11 cellular contexts compared by ENCODE assay signal in the genomic region with DNA sequence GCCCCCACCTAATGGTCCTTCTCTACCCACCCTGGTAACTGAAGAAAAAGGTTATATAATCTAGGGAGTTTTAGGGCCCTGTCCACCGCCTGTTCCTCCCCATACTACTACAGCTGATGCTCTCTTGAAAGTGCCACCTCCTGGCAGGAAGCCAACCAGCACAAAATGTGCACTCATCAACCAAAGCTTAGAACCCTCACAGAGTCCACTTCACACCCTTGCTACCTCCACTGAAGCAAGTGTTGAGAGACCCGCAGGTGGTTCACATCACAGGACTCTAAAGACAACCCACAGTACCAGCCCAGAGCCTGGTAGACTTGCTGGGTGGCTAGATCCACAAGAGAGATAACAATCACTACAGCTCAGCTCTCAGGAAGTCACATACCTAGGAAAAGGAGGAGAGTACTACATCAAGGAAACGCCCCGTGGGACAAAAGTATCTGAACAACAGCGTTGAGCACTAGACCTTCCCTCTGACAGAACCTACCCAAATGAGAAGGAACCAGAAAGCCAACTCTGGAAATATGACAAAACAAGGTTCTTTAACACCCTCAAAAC. TPM values are rescaled to one million over a fixed set of nuclear protein-coding genes. Genes with fewer than 3 reads are reported as not detected.
DNase-seq lines count a peak whose midpoint lies in the region; ATAC-seq and TF ChIP-seq lines count a peak whose summit lies in the region.
"Had no signal": no experiment of that assay in that cellular context is flagged by ENCODE, and none has a peak within 500 bp of the region (broad histone marks: within the 10 kb centered on the region; RNA-seq: fewer than 3 reads in every experiment).

No MANE protein-coding gene starts in this region.

- in situ Hi-C loops in GM23248 (cut with MboI) = no loop called here

- intact Hi-C loops in PC-3 (cut with micrococcal nuclease) (loop anchor here (5.0 to 10.0 kb wide), 2 partner anchors 107 to 229 kb away; no protein-coding TSS in a partner anchor), dorsolateral prefrontal cortex (cut with DNase I) (no loop called here)

- H4K20me1 ChIP-seq in DND-41 (ENCODE audit: insufficient read depth, low read length) (no peaks in the 10 kb centered on the region), GM23248 (ENCODE audit: insufficient read depth) (no peaks in the 10 kb centered on the region), PC-3 (ENCODE audit: low read length) (no peaks in the 10 kb centered on the region)

- H3K4me1 ChIP-seq in DND-41 (ENCODE audit: insufficient read depth, low read length) (0 out of 2 replicates have a peak, but pooled peaks cover 2% of the 10 kb centered on the region), GM23248 (ENCODE audit: insufficient read depth) (peaks cover 4% of the 10 kb centered on the region; the same call in 1 of the 2 replicates), PC-3 (ENCODE audit: insufficient read depth, low read length) (peaks cover 8% of the 10 kb centered on the region; the same call in 1 of the 2 replicates)

- H3K9ac ChIP-seq in DND-41 (ENCODE audit: low read depth, low read length) (no peak overlapping the region), GM23248 (no peak overlapping the region), PC-3 (ENCODE audit: low read length) (no peak overlapping the region)

- WGBS in GM23248 (ENCODE audit: low coverage in 1 of 2, low lambda C conversion rate in 2 of 2, missing lambda C conversion rate in 2 of 2), 2 experiments = 35 to 41% methylated on average over 5 of the region's 5 CpGs

- H3K4me2 ChIP-seq in DND-41 (ENCODE audit: insufficient read depth, low read length) = no peak overlapping the region
- H3K4me2 ChIP-seq in GM23248 (ENCODE audit: unreplicated experiment) = no peak overlapping the region
- H3K4me2 ChIP-seq in PC-3 (ENCODE audit: low read length) = no peak overlapping the region

- H3K9me2 ChIP-seq in GM23248 (ENCODE audit: insufficient read depth) (no peaks in the 10 kb centered on the region), PC-3 (replicated peaks; ENCODE audit: low read length) (peaks cover 5% of the 10 kb centered on the region; the same call in 1 of the 2 replicates)

- no peaks in the 10 kb centered on the region for H3K36me3 Mint-ChIP-seq in stimulated activated naive B cell treated with anti-CD40 and anti-IgM and Interleukin-4, amounts not matched to agents 10 μg/mL and 1 μg/mL and 100 μg/mL, for 72 hours
- H3K36me3 Mint-ChIP-seq: CD14-positive monocyte had no signal

- H3K36me3 ChIP-seq in DND-41 (ENCODE audit: insufficient read depth, low read length) (no peaks in the 10 kb centered on the region), GM23248 (ENCODE audit: low read depth) (no peaks in the 10 kb centered on the region), PC-3 (ENCODE audit: low read depth, low read length) (no peaks in the 10 kb centered on the region)

- H2AFZ ChIP-seq in DND-41 (ENCODE audit: low read depth, low read length) (no peak overlapping the region), GM23248 (peak overlapping the region; percentile 44), PC-3 (ENCODE audit: low read length) (no peak overlapping the region)

- CTCF ChIA-PET in PC-3 (lab: Charles Lee) = interaction anchor here (0.5 to 1.0 kb wide), 7 partner anchors 46 to 534 kb away, joined by 3 to 5 read pairs (median 4); a partner anchor contains a TSS

- H3F3A ChIP-seq in GM23248 (ENCODE audit: insufficient read depth) = no peaks in the 10 kb centered on the region
- H3F3A ChIP-seq in PC-3 (ENCODE audit: low read length, unreplicated experiment) = no peaks in the 10 kb centered on the region

- H3K27ac Mint-ChIP-seq in stimulated activated naive B cell treated with anti-CD40 and anti-IgM and Interleukin-4, amounts not matched to agents 10 μg/mL and 1 μg/mL and 100 μg/mL, for 72 hours = no peak overlapping the region
- H3K27ac Mint-ChIP-seq: CD14-positive monocyte had no signal

- H3K4me3 ChIP-seq in DND-41 (ENCODE audit: low read depth in 1 of 2, low read length in 2 of 2) = no peak overlapping the region
- H3K4me3 ChIP-seq in GM23248 = no peak overlapping the region
- no peak overlapping the region for H3K4me3 ChIP-seq in PC-3 (ENCODE audit: low read length)
- H3K4me3 ChIP-seq in dorsolateral prefrontal cortex = no peak overlapping the region

- H3K4me3 Mint-ChIP-seq in stimulated activated naive B cell treated with anti-CD40 and anti-IgM and Interleukin-4, amounts not matched to agents 10 μg/mL and 1 μg/mL and 100 μg/mL, for 72 hours = no peak overlapping the region
- H3K4me3 Mint-ChIP-seq: CD14-positive monocyte had no signal

- TF ChIP-seq CTCF in DND-41 (IDR thresholded peaks at IDR 0.05; ENCODE audit: borderline replicate concordance, extremely low read depth, low read length, poor library complexity, severe bottlenecking) (no peak), PC-3 (conservative IDR thresholded peaks at IDR 0.05; ENCODE audit: low read depth, low read length) (no peak), dorsolateral prefrontal cortex (IDR thresholded peaks at IDR 0.05 in 54 of 56, conservative IDR thresholded peaks at IDR 0.05 in 2 of 56; ENCODE audit: low read depth in 1 of 56, partially characterized antibody in 56 of 56) (no peak), GM20000 (IDR thresholded peaks at IDR 0.05; ENCODE audit: extremely low read depth, missing control alignments) (no peak)

- H3K9me3 ChIP-seq in DND-41 (ENCODE audit: insufficient read depth, low read length, severe bottlenecking) (no peaks in the 10 kb centered on the region), GM23248 (ENCODE audit: low read depth) (no peaks in the 10 kb centered on the region), PC-3 (ENCODE audit: low read length) (no peaks in the 10 kb centered on the region)

- peaks cover 0 to 4% of the 10 kb centered on the region in 2 donors for H3K9me3 Mint-ChIP-seq in stimulated activated naive B cell treated with anti-CD40 and anti-IgM and Interleukin-4, amounts not matched to agents 10 μg/mL and 1 μg/mL and 100 μg/mL, for 72 hours

- no peak overlapping the region for H3K27ac ChIP-seq in DND-41 (ENCODE audit: low read length)
- H3K27ac ChIP-seq in GM23248 = no peak overlapping the region
- H3K27ac ChIP-seq in PC-3 (ENCODE audit: low read length) = no peak overlapping the region
- no peak overlapping the region for H3K27ac ChIP-seq in dorsolateral prefrontal cortex
- H3K27ac ChIP-seq: RWPE1 had no signal

- H3K79me2 ChIP-seq in DND-41 (ENCODE audit: insufficient read depth, low read length) (no peaks in the 10 kb centered on the region), GM23248 (ENCODE audit: insufficient read depth) (no peaks in the 10 kb centered on the region), PC-3 (ENCODE audit: low read length) (no peaks in the 10 kb centered on the region)

- ATAC-seq in DND-41 (ENCODE audit: insufficient read depth, low read depth) = peak; percentile 31; the same call in 2 of the 3 replicates
- peak; percentile 37; the same call in 1 of the 2 replicates for ATAC-seq in PC-3
- no peak for ATAC-seq in stimulated activated naive B cell treated with anti-CD40 and anti-IgM and Interleukin-4, amounts not matched to agents 10 μg/mL and 1 μg/mL and 100 μg/mL, for 72 hours (replicated peaks)

- H3K27me3 Mint-ChIP-seq in stimulated activated naive B cell treated with anti-CD40 and anti-IgM and Interleukin-4, amounts not matched to agents 10 μg/mL and 1 μg/mL and 100 μg/mL, for 72 hours = peaks cover 40 to 43% of the 10 kb centered on the region in 2 donors

- DNase-seq in DND-41 (peak; percentile 16), GM23248 (no peak), PC-3 (peak; percentile 33), kidney tubule cell (ENCODE audit: low spot score) (peak; percentile 5), dorsolateral prefrontal cortex (no peak), GM20000 (ENCODE audit: low spot score) (no peak)
- DNase-seq in stimulated activated naive B cell treated with anti-CD40 and anti-IgM and Interleukin-4, amounts not matched to agents 10 μg/mL and 1 μg/mL and 100 μg/mL, for 72 hours = no peak
- DNase-seq: DMS 273 treated with DMSO at 0.1 percent for 48 hours, NCI-H1436 had no signal

- peaks cover 0 to 9% of the 10 kb centered on the region in 2 donors for H3K4me1 Mint-ChIP-seq in stimulated activated naive B cell treated with anti-CD40 and anti-IgM and Interleukin-4, amounts not matched to agents 10 μg/mL and 1 μg/mL and 100 μg/mL, for 72 hours
- H3K4me1 Mint-ChIP-seq: CD14-positive monocyte had no signal

- no TSS peak for BruUV-seq in PC-3 (replicated peaks; lab: Mats Ljungman, UMichigan)

- H3K27me3 ChIP-seq in DND-41 (ENCODE audit: insufficient read depth, low read length, poor library complexity) (no peaks in the 10 kb centered on the region), GM23248 (replicated peaks; ENCODE audit: insufficient read depth) (no peaks in the 10 kb centered on the region), PC-3 (ENCODE audit: low read length) (no peaks in the 10 kb centered on the region), dorsolateral prefrontal cortex (peaks cover 0 to 2% (median 0%) of the 10 kb centered on the region in 45 donors)

- POLR2A ChIA-PET in PC-3 (lab: Charles Lee; ENCODE audit: unreplicated experiment) = no interaction called here

RNA-seq across cellular contexts. Expression of a gene that starts 17.5 kb away (rescaled TPM):
- not detected in 2 replicates for total RNA-seq in GM23248 (2014; rRNA removed; shearing (Covaris generic))
- polyA plus RNA-seq in GM23248 (2016; fragmentation: Nextera tagmentation; extraction: Ambion mirVana) = not detected in 2 replicates
- not detected in 2 replicates for total RNA-seq in PC-3 (2014; rRNA removed)
- not detected for total RNA-seq in dorsolateral prefrontal cortex
- polyA plus RNA-seq: CD14-positive monocyte had no signal

RNA-seq across cellular contexts. Expression of a gene that starts 56.8 kb away (rescaled TPM):
- not detected in 2 replicates for total RNA-seq in GM23248 (2014; rRNA removed; shearing (Covaris generic))
- not detected in 2 replicates for polyA plus RNA-seq in GM23248 (2016; fragmentation: Nextera tagmentation; extraction: Ambion mirVana)
- not detected in 2 replicates for total RNA-seq in PC-3 (2014; rRNA removed)
- not detected for total RNA-seq in dorsolateral prefrontal cortex
- polyA plus RNA-seq: CD14-positive monocyte had no signal

Comparison
In these comparisons a context has a peak if more than half of its experiments do, and no peak if none do; other contexts are left out.
1. ATAC-seq: peak in DND-41 (single experiment) and PC-3 (single experiment); none in stimulated activated naive B cell treated with anti-CD40 and anti-IgM and Interleukin-4, amounts not matched to agents 10 μg/mL and 1 μg/mL and 100 μg/mL, for 72 hours (0 of 2).
2. DNase-seq: peak in DND-41 (single experiment), PC-3 (single experiment) and kidney tubule cell (single experiment); none in GM23248 (single experiment), dorsolateral prefrontal cortex (0 of 10), GM20000 (single experiment) and stimulated activated naive B cell treated with anti-CD40 and anti-IgM and Interleukin-4, amounts not matched to agents 10 μg/mL and 1 μg/mL and 100 μg/mL, for 72 hours (single experiment).